ENCODE assay signal across 25 cellular contexts in genomic region chr16:81112453-81112852, GRCh38. TPM values are rescaled to one million over a fixed set of nuclear protein-coding genes. Genes with fewer than 3 reads are reported as not detected.
A peak's percentile ranks its signal among the peaks of the same experiment; 100 is the strongest.
DNase-seq lines count a peak whose midpoint lies in the region; ATAC-seq, FAIRE-seq and TF ChIP-seq lines count a peak whose summit lies in the region.
"Had no signal": no experiment of that assay in that cellular context is flagged by ENCODE, and none has a peak within 500 bp of the region (broad histone marks: within the 10 kb centered on the region; RNA-seq: fewer than 3 reads in every experiment).

No MANE protein-coding gene starts in this region.

- POLR2A ChIA-PET in HEK293 (lab: Yijun Ruan, JAX), result no interaction called here

- no peaks in the 10 kb centered on the region for H3K4me1 ChIP-seq in HEK293 (ENCODE audit: control insufficient read depth, insufficient read depth, low read length)
- H3K4me1 ChIP-seq in osteoblast (ENCODE audit: insufficient read depth, low read length), result no peaks in the 10 kb centered on the region
- H3K4me1 ChIP-seq: BE2C, BLaER1 had no signal

- H2AFZ ChIP-seq in osteoblast (ENCODE audit: low read length), result no peak overlapping the region

- no peaks in the 10 kb centered on the region for H4K20me1 ChIP-seq in osteoblast (ENCODE audit: insufficient read depth, low read length)
- H4K20me1 ChIP-seq: BLaER1 had no signal

- TF ChIP-seq CTCF in HEK293 (tag by site-specific recombination; IDR thresholded peaks at IDR 0.05) (no peak), osteoblast (IDR thresholded peaks at IDR 0.05; ENCODE audit: extremely low read depth, low read depth, low read length) (no peak)

- CTCF ChIA-PET in HEK293 (lab: Yijun Ruan, JAX), result interaction anchor here (0.6 kb wide), 2 partner anchors 10 to 71 kb away, joined by 3 read pairs; no protein-coding TSS in a partner anchor

- H3K27me3 ChIP-seq in osteoblast (ENCODE audit: insufficient read depth, low read length), result no peaks in the 10 kb centered on the region
- H3K27me3 ChIP-seq: BE2C, BLaER1 had no signal

- DNase-seq in HTR-8/SVneo (ENCODE audit: insufficient read length, low spot score), result no peak
- peak; percentile 8 for DNase-seq in osteoblast (ENCODE audit: insufficient read length, low spot score, missing footprints)
- DNase-seq in NCI-H1092 (lab: John Stamatoyannopoulos, UW), result no peak
- DNase-seq: 8988T; ACHN; BE2C; C1 segment of cervical spinal cord; CD4-positive, alpha-beta memory T cell; CD4-positive, CD25-positive, alpha-beta regulatory T cell; CD8-positive, alpha-beta memory T cell; COR-L47; DMS 273 treated with DMSO at 0.1 percent for 48 hours; DMS153; DMS53; DMS79; DND-41; EL; GDM1 had no signal

- H3K4me3 ChIP-seq in HEK293 (ENCODE audit: low read depth, low read length), result no peak overlapping the region
- H3K4me3 ChIP-seq in osteoblast (ENCODE audit: insufficient read depth, low read length), result no peak overlapping the region
- H3K4me3 ChIP-seq: BLaER1, GM12878 had no signal

- no peak for ATAC-seq in HG02588 (IDR thresholded peaks at IDR 0.05; ENCODE audit: unreplicated experiment)
- ATAC-seq: GM12878 had no signal

- H3K36me3 ChIP-seq in HEK293 (ENCODE audit: control insufficient read depth in 2 of 2, insufficient read depth in 1 of 2, low read length in 2 of 2) (no peaks in the 10 kb centered on the region), osteoblast (ENCODE audit: insufficient read depth, low read length) (no peaks in the 10 kb centered on the region)
- H3K36me3 ChIP-seq: BE2C, BLaER1 had no signal

- FAIRE-seq in HTR-8/SVneo (lab: Jason Lieb, UNC), result peak; percentile 86
- FAIRE-seq: A204.1, GM12878, GM12892, GM18507 had no signal

- H3K27ac ChIP-seq in HEK293 (ENCODE audit: extremely low read depth, low read depth, low read length) (no peak overlapping the region), osteoblast (ENCODE audit: low read depth, low read length) (no peak overlapping the region)
- H3K27ac ChIP-seq: BLaER1 had no signal

- H3K9me3 ChIP-seq in HEK293 (ENCODE audit: control insufficient read depth, insufficient read depth, low read depth, low read length) (no peaks in the 10 kb centered on the region), osteoblast (ENCODE audit: low read depth, low read length) (no peaks in the 10 kb centered on the region)
- H3K9me3 ChIP-seq: BE2C, BLaER1 had no signal

- no peaks in the 10 kb centered on the region for H3K79me2 ChIP-seq in osteoblast (ENCODE audit: insufficient read depth, low read length)

- H3K4me2 ChIP-seq in osteoblast (ENCODE audit: insufficient read depth, low read length), result no peak overlapping the region
- H3K4me2 ChIP-seq: BLaER1 had no signal

TF ChIP-seq in HEK293, 187 proteins besides CTCF, POLR2A, EP300 and RAD21:
- TF ChIP-seq PATZ1 (tag by site-specific recombination; IDR thresholded peaks at IDR 0.05) (no peak), ZNF513 (tag by site-specific recombination; IDR thresholded peaks at IDR 0.05) (peak; percentile 95), ZNF169 (tag by site-specific recombination; IDR thresholded peaks at IDR 0.05) (no peak)
TF ChIP-seq in HEK293: peak in this region for 1.

RNA-seq across cellular contexts. Expression of gene GCSH, which starts 16.3 kb away (rescaled TPM):
- 18.1 and 19.2 TPM in 2 replicates for total RNA-seq in osteoblast

RNA-seq across cellular contexts. Expression of gene C16orf46, which starts 35.4 kb away (rescaled TPM):
- 0.59 and 2.2 TPM in 2 replicates for total RNA-seq in osteoblast
- total RNA-seq: CD4-positive, CD25-positive, alpha-beta regulatory T cell; GM12878 had no signal
